8 cellular contexts compared by ENCODE assay signal in the genomic region with DNA sequence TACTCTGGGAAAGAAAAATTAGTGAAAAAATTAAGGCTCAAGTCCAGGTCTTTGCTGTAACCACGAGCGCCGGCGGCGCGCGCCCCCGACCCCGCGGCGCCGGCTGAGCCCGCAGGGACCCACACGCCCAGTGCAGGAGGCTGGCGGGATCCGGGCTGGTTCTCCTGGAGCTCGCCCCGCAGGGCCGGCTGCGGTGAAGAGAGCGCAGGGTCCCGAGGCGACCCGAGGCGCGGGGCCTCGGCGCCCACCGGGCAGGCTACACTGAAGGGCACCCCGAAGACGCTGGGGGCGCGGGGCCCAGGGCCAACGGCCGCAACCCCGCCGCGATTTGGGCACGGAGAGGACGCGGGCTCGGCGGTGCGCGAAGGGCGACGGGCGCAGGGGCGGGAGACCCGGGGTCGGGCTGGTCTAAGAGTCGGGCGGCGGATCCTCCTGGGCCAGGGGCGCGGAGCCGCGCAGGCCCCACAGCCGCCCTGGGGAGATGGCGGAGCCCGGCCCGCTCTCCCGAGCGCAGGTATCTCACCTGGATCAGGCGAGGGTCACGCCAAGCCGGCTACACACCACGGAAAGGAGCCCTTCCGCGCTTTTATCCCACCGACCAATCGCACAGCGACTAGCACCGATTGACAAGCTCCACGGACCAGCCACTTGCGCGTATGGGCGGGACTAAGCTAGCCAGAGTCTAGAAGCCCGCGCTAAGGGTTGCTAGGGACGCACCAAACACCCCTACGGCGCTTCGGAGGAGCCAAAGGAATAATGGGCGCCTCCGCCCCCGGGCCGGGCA. TPM values are rescaled to one million over a fixed set of nuclear protein-coding genes. Genes with fewer than 3 reads are reported as not detected.
DNase-seq lines count a peak whose midpoint lies in the region; ATAC-seq and TF ChIP-seq lines count a peak whose summit lies in the region.

A gene (minus strand): TSS at position 582 of the 784 bp plus-strand sequence. CDS start 6,440 bp downstream, outside the sequence.

- H3K4me3 ChIP-seq in Caco-2 (ENCODE audit: low read depth, low read length) (peak within 1 kb of the TSS; percentile 53), endocrine pancreas (ENCODE audit: control insufficient read depth, insufficient read depth, low read length) (no peak within 1 kb of the TSS), mesendoderm (ENCODE audit: low read length) (peak within 1 kb of the TSS; percentile 60)

- H3K56ac ChIP-seq in mesendoderm (ENCODE audit: low read length), result peak within 1 kb of the TSS; percentile 85

- H3K9me3 ChIP-seq in Caco-2 (no peaks in the 10 kb centered on the region), endocrine pancreas (ENCODE audit: control insufficient read depth, low read length) (no peaks in the 10 kb centered on the region)

- H3K4me3 Mint-ChIP-seq in Caco-2 (ENCODE audit: unreplicated experiment), result peak within 1 kb of the TSS; percentile 84

- H3K4me2 ChIP-seq in mesendoderm (ENCODE audit: low read length), result peak within 1 kb of the TSS; percentile 99

- H3K27me3 ChIP-seq in Caco-2 (replicated peaks; ENCODE audit: control insufficient read depth, insufficient read depth, low read length) (no peaks in the 10 kb centered on the region), endocrine pancreas (ENCODE audit: control insufficient read depth, insufficient read depth, low read length) (no peaks in the 10 kb centered on the region), mesendoderm (ENCODE audit: insufficient read depth, low read length, poor library complexity) (no peaks in the 10 kb centered on the region)

- no peak within 1 kb of the TSS for H4K5ac ChIP-seq in mesendoderm (ENCODE audit: low read length)

- peaks cover 16% of the 10 kb centered on the region for H3K79me1 ChIP-seq in mesendoderm (ENCODE audit: low read length)

- H3K27ac ChIP-seq in mesendoderm (ENCODE audit: low read depth, low read length), result no peak within 1 kb of the TSS

- DNase-seq in Caco-2 (peak; percentile 92 to 95), HUDEP-2 (lab: John Stamatoyannopoulos, UW; ENCODE audit: unreplicated experiment in 76 of 76) (peak in 74 of 76 experiments; percentile 24 to 96 (median 89)), NOMO-1 treated with dmso at 0.1 percent for 144 hours (lab: John Stamatoyannopoulos, UW; ENCODE audit: unreplicated experiment) (peak; percentile 94), mesendoderm (peak; percentile 99)
- peak; percentile 76 to 86 for DNase-seq in activated CD8-positive, alpha-beta memory T cell treated with anti-CD3 and anti-CD28 coated beads for 4 hours (ENCODE audit: low read depth in 2 of 2)
- DNase-seq in stimulated activated CD8-positive, alpha-beta memory T cell treated with anti-CD3 and anti-CD28 coated beads, Interleukin-12 subunit alpha, Interleukin-12 subunit beta, amount 100 ng/mL, for 4 hours (ENCODE audit: low read depth), result peak; percentile 81

- POLR2A ChIA-PET in Caco-2 (lab: Charles Lee), result interaction anchor here (0.5 to 1.0 kb wide), 4 partner anchors 47 to 549 kb away, joined by 3 to 5 read pairs (median 3); a partner anchor contains a TSS

- no peak within 1 kb of the TSS for H3K23ac ChIP-seq in mesendoderm (ENCODE audit: low read length)

- BruUV-seq in Caco-2 (replicated peaks; lab: Mats Ljungman, UMichigan), result no TSS peak

- CTCF ChIA-PET in Caco-2 (lab: Charles Lee), result interaction anchor here (0.9 kb wide), 1 partner anchor 247 kb away, joined by 3 read pairs; no protein-coding TSS in a partner anchor

- H3K27me3 Mint-ChIP-seq in Caco-2 (ENCODE audit: insufficient read depth, unreplicated experiment), result no peaks in the 10 kb centered on the region

- TF ChIP-seq CTCF in Caco-2 (IDR thresholded peaks at IDR 0.05; ENCODE audit: insufficient read depth in 1 of 2, low read depth in 1 of 2, low read length in 1 of 2, severe bottlenecking in 1 of 2, unreplicated experiment in 1 of 2), result no peak

- H2BK15ac ChIP-seq in mesendoderm (replicated peaks; ENCODE audit: low read depth), result no peak within 1 kb of the TSS

- H3K9ac ChIP-seq in endocrine pancreas (ENCODE audit: control insufficient read depth, insufficient read depth, low read length) (peak within 1 kb of the TSS; percentile 62), mesendoderm (ENCODE audit: low read length) (peak within 1 kb of the TSS; percentile 79)

- H3K4me1 Mint-ChIP-seq in Caco-2 (ENCODE audit: low read depth, unreplicated experiment), result peaks cover 16% of the 10 kb centered on the region

- WGBS in mesendoderm (ENCODE audit: extremely low coverage, insufficient coverage, low lambda C conversion rate), result no CpG with 5 or more reads among the region's 88 CpGs

- peak within 1 kb of the TSS; percentile 91 for H3K27ac Mint-ChIP-seq in Caco-2 (ENCODE audit: unreplicated experiment)

- H3K18ac ChIP-seq in mesendoderm (ENCODE audit: low read length), result peak within 1 kb of the TSS; percentile 54

- H3K4me1 ChIP-seq in Caco-2, result 0 out of 2 replicates have a peak, but pooled peaks cover 3% of the 10 kb centered on the region
- H3K4me1 ChIP-seq in endocrine pancreas (ENCODE audit: control insufficient read depth, insufficient read depth, low read length), result peaks cover 3% of the 10 kb centered on the region
- no peaks in the 10 kb centered on the region for H3K4me1 ChIP-seq in mesendoderm (ENCODE audit: control insufficient read depth, low read depth, low read length)

- ATAC-seq in GM21381 (IDR thresholded peaks at IDR 0.05; ENCODE audit: unreplicated experiment), result peak; percentile 70

- H3K79me2 ChIP-seq in mesendoderm (ENCODE audit: control insufficient read depth, insufficient read depth, low read length), result no peaks in the 10 kb centered on the region

- H2BK5ac ChIP-seq in mesendoderm (ENCODE audit: low read length), result no peak within 1 kb of the TSS

- peaks cover 8% of the 10 kb centered on the region for H3K36me3 Mint-ChIP-seq in Caco-2 (ENCODE audit: insufficient read depth, unreplicated experiment)

- no peaks in the 10 kb centered on the region for H3K36me3 ChIP-seq in Caco-2 (ENCODE audit: control insufficient read depth, insufficient read depth, low read length)
- no peaks in the 10 kb centered on the region for H3K36me3 ChIP-seq in endocrine pancreas (ENCODE audit: control insufficient read depth, insufficient read depth, low read length)
- no peaks in the 10 kb centered on the region for H3K36me3 ChIP-seq in mesendoderm (ENCODE audit: control insufficient read depth, insufficient read depth, low read length)

- H2BK120ac ChIP-seq in mesendoderm (ENCODE audit: low read depth, low read length), result no peak within 1 kb of the TSS

- intact Hi-C loops in Caco-2 (cut with micrococcal nuclease; ENCODE audit: unreplicated experiment), result loop anchor here (5.0 kb wide), 1 partner anchor 68 kb away; no protein-coding TSS in a partner anchor

- no peak within 1 kb of the TSS for H4K8ac ChIP-seq in mesendoderm (ENCODE audit: low read depth, low read length)

- H2AK5ac ChIP-seq in mesendoderm (ENCODE audit: low read length), result no peak within 1 kb of the TSS

- H3K9me3 Mint-ChIP-seq in Caco-2 (ENCODE audit: unreplicated experiment), result no peaks in the 10 kb centered on the region

- H3K4ac ChIP-seq in mesendoderm (ENCODE audit: low read depth, low read length), result peak within 1 kb of the TSS; percentile 74

RNA-seq across cellular contexts. Expression of the gene that starts here (rescaled TPM):
- total RNA-seq in Caco-2 (2022), result 21.1 and 21.2 TPM in 2 replicates
- polyA plus RNA-seq in mesendoderm (2013, experiment 1 of 2), result 12.6 TPM
- polyA plus RNA-seq in mesendoderm (2013, experiment 2 of 2), result 12.7 TPM
